Comparison of ENCODE assay signal across 26 cellular contexts in genomic region chr22:36898690-36899089, GRCh38. TPM values are rescaled to one million over a fixed set of nuclear protein-coding genes. Genes with fewer than 3 reads are reported as not detected.
DNase-seq lines count a peak whose midpoint lies in the region; ATAC-seq, FAIRE-seq and TF ChIP-seq lines count a peak whose summit lies in the region.
"Had no signal": no experiment of that assay in that cellular context is flagged by ENCODE, and none has a peak within 500 bp of the region (broad histone marks: within the 10 kb centered on the region; RNA-seq: fewer than 3 reads in every experiment).

No MANE protein-coding gene starts in this region.

- no peak overlapping the region for H3K4me3 ChIP-seq in bronchial epithelial cell (ENCODE audit: low read depth, low read length)
- no peak overlapping the region for H3K4me3 ChIP-seq in esophagus muscularis mucosa
- H3K4me3 ChIP-seq: BLaER1 had no signal

- FAIRE-seq in bronchial epithelial cell (lab: Jason Lieb, UNC) = peak; percentile 55
- FAIRE-seq: A204.1, G401.6, GM12891 had no signal

- H3K9me3 ChIP-seq in esophagus muscularis mucosa = peaks cover 0 to 21% (median 7%) of the 10 kb centered on the region in 4 donors
- H3K9me3 ChIP-seq: BE2C had no signal

- 82% methylated on average over 4 of the region's 4 CpGs for WGBS in esophagus muscularis mucosa

- H3K9me3 Mint-ChIP-seq in activated naive CD8-positive, alpha-beta T cell treated with anti-CD3 and anti-CD28 coated beads, Interleukin-2, amount 10 ng/mL, durations not matched to agents 7 days and 5 days = peaks cover 12% of the 10 kb centered on the region
- H3K9me3 Mint-ChIP-seq in activated naive CD8-positive, alpha-beta T cell treated with anti-CD3 and anti-CD28 coated beads, Interleukin-2, amount 50 U/mL, for 24 hours = peaks cover 8% of the 10 kb centered on the region
- no peaks in the 10 kb centered on the region for H3K9me3 Mint-ChIP-seq in natural killer cell treated with Interleukin-12 subunit alpha and Interleukin-12 subunit beta and Interleukin-15 and Interleukin-18, amount 100 ng/mL, for 72 hours
- H3K9me3 Mint-ChIP-seq in natural killer cell = peaks cover 0 to 4% of the 10 kb centered on the region in 2 donors

- intact Hi-C loops in natural killer cell (cut with micrococcal nuclease) (no loop called here), esophagus muscularis mucosa (cut with DNase I) (no loop called here)

- TF ChIP-seq POLR2A in esophagus muscularis mucosa (IDR thresholded peaks at IDR 0.05; ENCODE audit: low read depth) = no peak

- no peak overlapping the region for H3K27ac ChIP-seq in esophagus muscularis mucosa (replicated peaks in 1 of 4)
- H3K27ac ChIP-seq: BLaER1 had no signal

- TF ChIP-seq CTCF in natural killer cell (IDR thresholded peaks at IDR 0.05) = no peak
- no peak for TF ChIP-seq CTCF in bronchial epithelial cell (IDR thresholded peaks at IDR 0.05; ENCODE audit: insufficient read depth, low read length, severe bottlenecking)
- TF ChIP-seq CTCF in esophagus muscularis mucosa (IDR thresholded peaks at IDR 0.05) = no peak

- DNase-seq in activated naive CD8-positive, alpha-beta T cell treated with anti-CD3 and anti-CD28 coated beads, Interleukin-2, amount 10 ng/mL, durations not matched to agents 7 days and 5 days = no peak
- no peak for DNase-seq in activated naive CD8-positive, alpha-beta T cell treated with anti-CD3 and anti-CD28 coated beads, Interleukin-2, amount 50 U/mL, for 24 hours
- no peak for DNase-seq in natural killer cell treated with Interleukin-12 subunit alpha and Interleukin-12 subunit beta and Interleukin-15 and Interleukin-18, amount 100 ng/mL, for 72 hours (ENCODE audit: low spot score)
- DNase-seq in natural killer cell (no peak), bronchial epithelial cell (ENCODE audit: low read depth) (no peak), esophagus muscularis mucosa (ENCODE audit: extremely low spot score) (peak; percentile 8), DMS53 (lab: John Stamatoyannopoulos, UW) (no peak)
- DNase-seq: 8988T; ACHN; BE2C; C1 segment of cervical spinal cord; CD4-positive, alpha-beta memory T cell; CD4-positive, CD25-positive, alpha-beta regulatory T cell; CD8-positive, alpha-beta memory T cell; COR-L47; DMS 273 treated with DMSO at 0.1 percent for 48 hours; DMS153; DMS79 treated with DMSO at 0.1 percent for 48 hours; GF-D8 had no signal

- no peak overlapping the region for H3K4me3 Mint-ChIP-seq in activated naive CD8-positive, alpha-beta T cell treated with anti-CD3 and anti-CD28 coated beads, Interleukin-2, amount 10 ng/mL, durations not matched to agents 7 days and 5 days
- H3K4me3 Mint-ChIP-seq in activated naive CD8-positive, alpha-beta T cell treated with anti-CD3 and anti-CD28 coated beads, Interleukin-2, amount 50 U/mL, for 24 hours = no peak overlapping the region
- no peak overlapping the region for H3K4me3 Mint-ChIP-seq in natural killer cell treated with Interleukin-12 subunit alpha and Interleukin-12 subunit beta and Interleukin-15 and Interleukin-18, amount 100 ng/mL, for 72 hours
- no peak overlapping the region for H3K4me3 Mint-ChIP-seq in natural killer cell
- H3K4me3 Mint-ChIP-seq: CD14-positive monocyte; CD4-positive, alpha-beta memory T cell; CD8-positive, alpha-beta memory T cell had no signal

- peaks cover 6% of the 10 kb centered on the region for H3K36me3 Mint-ChIP-seq in activated naive CD8-positive, alpha-beta T cell treated with anti-CD3 and anti-CD28 coated beads, Interleukin-2, amount 10 ng/mL, durations not matched to agents 7 days and 5 days
- no peaks in the 10 kb centered on the region for H3K36me3 Mint-ChIP-seq in activated naive CD8-positive, alpha-beta T cell treated with anti-CD3 and anti-CD28 coated beads, Interleukin-2, amount 50 U/mL, for 24 hours (ENCODE audit: low read depth)
- peaks cover 22% of the 10 kb centered on the region for H3K36me3 Mint-ChIP-seq in natural killer cell treated with Interleukin-12 subunit alpha and Interleukin-12 subunit beta and Interleukin-15 and Interleukin-18, amount 100 ng/mL, for 72 hours
- no peaks in the 10 kb centered on the region for H3K36me3 Mint-ChIP-seq in natural killer cell

- H3K27ac Mint-ChIP-seq in activated naive CD8-positive, alpha-beta T cell treated with anti-CD3 and anti-CD28 coated beads, Interleukin-2, amount 10 ng/mL, durations not matched to agents 7 days and 5 days = peak overlapping the region; percentile 54
- H3K27ac Mint-ChIP-seq in activated naive CD8-positive, alpha-beta T cell treated with anti-CD3 and anti-CD28 coated beads, Interleukin-2, amount 50 U/mL, for 24 hours = no peak overlapping the region
- H3K27ac Mint-ChIP-seq in natural killer cell treated with Interleukin-12 subunit alpha and Interleukin-12 subunit beta and Interleukin-15 and Interleukin-18, amount 100 ng/mL, for 72 hours = peak overlapping the region; percentile 50 to 92
- H3K27ac Mint-ChIP-seq in natural killer cell = no peak overlapping the region
- H3K27ac Mint-ChIP-seq: CD14-positive monocyte had no signal

- no peak for TF ChIP-seq EP300 in esophagus muscularis mucosa (IDR thresholded peaks at IDR 0.05)

- peaks cover 18% of the 10 kb centered on the region for H3K4me1 Mint-ChIP-seq in activated naive CD8-positive, alpha-beta T cell treated with anti-CD3 and anti-CD28 coated beads, Interleukin-2, amount 10 ng/mL, durations not matched to agents 7 days and 5 days
- H3K4me1 Mint-ChIP-seq in activated naive CD8-positive, alpha-beta T cell treated with anti-CD3 and anti-CD28 coated beads, Interleukin-2, amount 50 U/mL, for 24 hours = peaks cover 6% of the 10 kb centered on the region
- peaks cover 27 to 35% of the 10 kb centered on the region in 2 donors for H3K4me1 Mint-ChIP-seq in natural killer cell treated with Interleukin-12 subunit alpha and Interleukin-12 subunit beta and Interleukin-15 and Interleukin-18, amount 100 ng/mL, for 72 hours (ENCODE audit: low read depth in 2 of 2)
- H3K4me1 Mint-ChIP-seq in natural killer cell = peaks cover 0 to 4% of the 10 kb centered on the region in 2 donors

- H3K36me3 ChIP-seq in bronchial epithelial cell (ENCODE audit: control insufficient read depth, insufficient read depth, low read length) = no peaks in the 10 kb centered on the region
- no peaks in the 10 kb centered on the region for H3K36me3 ChIP-seq in esophagus muscularis mucosa
- H3K36me3 ChIP-seq: BE2C, BLaER1 had no signal

- no peak for ATAC-seq in activated naive CD8-positive, alpha-beta T cell treated with anti-CD3 and anti-CD28 coated beads, Interleukin-2, amount 10 ng/mL, durations not matched to agents 7 days and 5 days (ENCODE audit: low read depth)
- no peak for ATAC-seq in activated naive CD8-positive, alpha-beta T cell treated with anti-CD3 and anti-CD28 coated beads, Interleukin-2, amount 50 U/mL, for 24 hours
- ATAC-seq in natural killer cell treated with Interleukin-12 subunit alpha and Interleukin-12 subunit beta and Interleukin-15 and Interleukin-18, amount 100 ng/mL, for 72 hours = no peak
- ATAC-seq in natural killer cell = no peak
- no peak for ATAC-seq in GM18519 (IDR thresholded peaks at IDR 0.05; ENCODE audit: low FRiP score, unreplicated experiment)

- POLR2A ChIA-PET in activated naive CD8-positive, alpha-beta T cell treated with anti-CD3 and anti-CD28 coated beads, Interleukin-2, amount 10 ng/mL, durations not matched to agents 7 days and 5 days (lab: Charles Lee) = no interaction called here

- H3K27me3 ChIP-seq in bronchial epithelial cell (ENCODE audit: control insufficient read depth, insufficient read depth, low read length) = peaks cover 5% of the 10 kb centered on the region
- peaks cover 0 to 51% (median 0%) of the 10 kb centered on the region in 4 donors for H3K27me3 ChIP-seq in esophagus muscularis mucosa
- H3K27me3 ChIP-seq: BE2C, BLaER1 had no signal

- H3K27me3 Mint-ChIP-seq in activated naive CD8-positive, alpha-beta T cell treated with anti-CD3 and anti-CD28 coated beads, Interleukin-2, amount 10 ng/mL, durations not matched to agents 7 days and 5 days = peaks cover 5% of the 10 kb centered on the region
- peaks cover 19% of the 10 kb centered on the region for H3K27me3 Mint-ChIP-seq in activated naive CD8-positive, alpha-beta T cell treated with anti-CD3 and anti-CD28 coated beads, Interleukin-2, amount 50 U/mL, for 24 hours
- peaks cover 15 to 24% of the 10 kb centered on the region in 2 donors for H3K27me3 Mint-ChIP-seq in natural killer cell treated with Interleukin-12 subunit alpha and Interleukin-12 subunit beta and Interleukin-15 and Interleukin-18, amount 100 ng/mL, for 72 hours
- peaks cover 18 to 21% of the 10 kb centered on the region in 2 donors for H3K27me3 Mint-ChIP-seq in natural killer cell (ENCODE audit: low read depth in 2 of 2)
- H3K27me3 Mint-ChIP-seq: CD4-positive, CD25-positive, alpha-beta regulatory T cell had no signal

- no peaks in the 10 kb centered on the region for H3K4me1 ChIP-seq in esophagus muscularis mucosa
- H3K4me1 ChIP-seq: BE2C had no signal

RNA-seq across cellular contexts. Expression of gene CSF2RB, which starts 14.7 kb away (rescaled TPM):
- total RNA-seq in activated naive CD8-positive, alpha-beta T cell treated with anti-CD3 and anti-CD28 coated beads, Interleukin-2, amount 10 ng/mL, durations not matched to agents 7 days and 5 days = 1 to 10 TPM; 1.1 to 1.3 TPM
- 10 to 100 TPM in 1 of 2 donors, 1 to 10 TPM in 1; 5.0 to 47.9 TPM for total RNA-seq in natural killer cell treated with Interleukin-12 subunit alpha and Interleukin-12 subunit beta and Interleukin-15 and Interleukin-18, amount 100 ng/mL, for 72 hours
- total RNA-seq in natural killer cell (100 to 1,000 TPM in 1 of 3 donors, 1 to 10 TPM in 2; 3.8 to 274 (median 8.2) TPM), bronchial epithelial cell (under 0.01 TPM in 1 of 2 replicates, not detected in the other), esophagus muscularis mucosa (10 to 100 TPM in 1 of 4 donors, 1 to 10 TPM in 3; 4.6 to 19.4 (median 6.2) TPM)
- total RNA-seq: A673 had no signal

RNA-seq across cellular contexts. Expression of gene NCF4, which starts 37.9 kb away (rescaled TPM):
- total RNA-seq in activated naive CD8-positive, alpha-beta T cell treated with anti-CD3 and anti-CD28 coated beads, Interleukin-2, amount 10 ng/mL, durations not matched to agents 7 days and 5 days = 10 to 100 TPM; 31.0 to 35.3 TPM
- total RNA-seq in natural killer cell treated with Interleukin-12 subunit alpha and Interleukin-12 subunit beta and Interleukin-15 and Interleukin-18, amount 100 ng/mL, for 72 hours = 10 to 100 TPM; 24.2 to 53.1 TPM
- total RNA-seq in natural killer cell = 10 to 100 TPM in 1 of 3 donors, 1 to 10 TPM in 2; 2.6 to 33.2 (median 3.1) TPM
- total RNA-seq in bronchial epithelial cell = not detected in 2 replicates
- total RNA-seq in esophagus muscularis mucosa = 10 to 100 TPM in 3 of 4 donors, 1 to 10 TPM in 1; 8.4 to 26.0 (median 14.2) TPM
- total RNA-seq: A673 had no signal

Comparison
In these comparisons a context has a peak if more than half of its experiments do, and no peak if none do; other contexts are left out.
1. H3K27ac Mint-ChIP-seq: peak in activated naive CD8-positive, alpha-beta T cell treated with anti-CD3 and anti-CD28 coated beads, Interleukin-2, amount 10 ng/mL, durations not matched to agents 7 days and 5 days (single experiment) and natural killer cell treated with Interleukin-12 subunit alpha and Interleukin-12 subunit beta and Interleukin-15 and Interleukin-18, amount 100 ng/mL, for 72 hours (2 of 2); none in activated naive CD8-positive, alpha-beta T cell treated with anti-CD3 and anti-CD28 coated beads, Interleukin-2, amount 50 U/mL, for 24 hours (single experiment) and natural killer cell (0 of 2).